In genomic region chr6:119241124-119241491, GRCh38 we compare ENCODE assay signal across 12 cellular contexts.
A peak's percentile ranks its signal among the peaks of the same experiment; 100 is the strongest.
DNase-seq lines count a peak whose midpoint lies in the region; ATAC-seq and TF ChIP-seq lines count a peak whose summit lies in the region.
"Had no signal": no experiment of that assay in that cellular context is flagged by ENCODE, and none has a peak within 500 bp of the region (broad histone marks: within the 10 kb centered on the region; RNA-seq: fewer than 3 reads in every experiment).

No MANE protein-coding gene starts in this region.

- H3K9me3 ChIP-seq in HEK293 (ENCODE audit: control insufficient read depth, insufficient read depth, low read depth, low read length), result no peaks in the 10 kb centered on the region
- no peaks in the 10 kb centered on the region for H3K9me3 ChIP-seq in left lung
- H3K9me3 ChIP-seq: prostate gland, upper lobe of left lung had no signal

- POLR2A ChIA-PET in HEK293 (lab: Yijun Ruan, JAX), result interaction anchor here (0.6 to 0.7 kb wide), 2 partner anchors 72 to 222 kb away, joined by 3 to 6 read pairs; no protein-coding TSS in a partner anchor

- no peaks in the 10 kb centered on the region for H3K36me3 Mint-ChIP-seq in Calu3 (ENCODE audit: insufficient read depth, unreplicated experiment)

- H3K4me1 ChIP-seq in HEK293 (ENCODE audit: control insufficient read depth, insufficient read depth, low read length) (peaks cover 4% of the 10 kb centered on the region), left lung (peaks cover 0 to 11% of the 10 kb centered on the region in 2 donors)

- H3K4me1 Mint-ChIP-seq in Calu3 (ENCODE audit: low read depth, unreplicated experiment), result no peaks in the 10 kb centered on the region

- no peaks in the 10 kb centered on the region for H3K9me3 Mint-ChIP-seq in Calu3 (ENCODE audit: low read depth, unreplicated experiment)

- ATAC-seq in left lung (peak; percentile 77), HG03097 (IDR thresholded peaks at IDR 0.05; ENCODE audit: low FRiP score, unreplicated experiment) (no peak)

- peak; percentile 11 for DNase-seq in ELF-1 (ENCODE audit: low read depth, low spot score)
- DNase-seq in NCI-H774 (lab: John Stamatoyannopoulos, UW), result peak; percentile 47
- no peak for DNase-seq in left lung
- DNase-seq in Calu3, result no peak
- DNase-seq in effector CD4-positive, alpha-beta T cell, result no peak
- no peak for DNase-seq in T1000 (lab: John Stamatoyannopoulos, UW)
- DNase-seq: cerebellar nuclear complex, DND-41, upper lobe of left lung had no signal

- H3K36me3 ChIP-seq in HEK293 (ENCODE audit: control insufficient read depth in 2 of 2, insufficient read depth in 1 of 2, low read length in 2 of 2) (peaks cover 0 to under 1% of the 10 kb centered on the region in 2 experiments; a peak in 1 of 3 replicates), left lung (peaks cover 0 to 9% of the 10 kb centered on the region in 2 donors)
- H3K36me3 ChIP-seq: prostate gland, upper lobe of left lung had no signal

- H3K27me3 ChIP-seq in left lung, result no peaks in the 10 kb centered on the region
- H3K27me3 ChIP-seq: upper lobe of left lung had no signal

- intact Hi-C loops in left lung (cut with DNase I) (no loop called here), Calu3 (cut with micrococcal nuclease; ENCODE audit: unreplicated experiment) (no loop called here)

- H3K27me3 Mint-ChIP-seq in Calu3 (ENCODE audit: unreplicated experiment), result no peaks in the 10 kb centered on the region

- no peak overlapping the region for H3K27ac ChIP-seq in HEK293 (ENCODE audit: extremely low read depth, low read depth, low read length)
- H3K27ac ChIP-seq in left lung, result peak overlapping the region; percentile 46 to 50
- H3K27ac ChIP-seq: prostate gland had no signal

- TF ChIP-seq CTCF in HEK293 (tag by site-specific recombination; IDR thresholded peaks at IDR 0.05) (no peak), left lung (IDR thresholded peaks at IDR 0.05) (no peak), Calu3 (IDR thresholded peaks at IDR 0.05; ENCODE audit: unreplicated experiment) (no peak)

- CTCF ChIA-PET in HEK293 (lab: Yijun Ruan, JAX), result interaction anchor here (0.6 to 0.7 kb wide), 2 partner anchors 43 to 60 kb away, joined by 3 read pairs; no protein-coding TSS in a partner anchor
- CTCF ChIA-PET in Calu3 (lab: Charles Lee), result no interaction called here

- no peak overlapping the region for H3K27ac Mint-ChIP-seq in Calu3 (ENCODE audit: unreplicated experiment)

- H3K4me3 ChIP-seq in HEK293 (ENCODE audit: low read depth, low read length), result no peak overlapping the region
- H3K4me3 ChIP-seq in left lung, result no peak overlapping the region
- H3K4me3 ChIP-seq: prostate gland, upper lobe of left lung had no signal

- no TSS peak for BruUV-seq in Calu3 (replicated peaks; lab: Mats Ljungman, UMichigan)

- H3K4me3 Mint-ChIP-seq in Calu3 (ENCODE audit: low read depth, unreplicated experiment), result no peak overlapping the region

TF ChIP-seq in HEK293, 187 proteins besides CTCF, POLR2A, EP300 and RAD21:
- 0 out of 2 replicates have a peak, but pooled peaks have one; percentile 35 for TF ChIP-seq SP7 (tag by site-specific recombination; IDR thresholded peaks at IDR 0.05)
- no peak for TF ChIP-seq ZNF341 (tag by site-specific recombination; IDR thresholded peaks at IDR 0.05; ENCODE audit: low read depth)
- TF ChIP-seq ZNF639 (tag by site-specific recombination; IDR thresholded peaks at IDR 0.05), result no peak
- TF ChIP-seq ZNF24 (tag by site-specific recombination; IDR thresholded peaks at IDR 0.05), result no peak
- TF ChIP-seq ZNF571 (tag by site-specific recombination; IDR thresholded peaks at IDR 0.05), result no peak
- TF ChIP-seq, protein P1, sequence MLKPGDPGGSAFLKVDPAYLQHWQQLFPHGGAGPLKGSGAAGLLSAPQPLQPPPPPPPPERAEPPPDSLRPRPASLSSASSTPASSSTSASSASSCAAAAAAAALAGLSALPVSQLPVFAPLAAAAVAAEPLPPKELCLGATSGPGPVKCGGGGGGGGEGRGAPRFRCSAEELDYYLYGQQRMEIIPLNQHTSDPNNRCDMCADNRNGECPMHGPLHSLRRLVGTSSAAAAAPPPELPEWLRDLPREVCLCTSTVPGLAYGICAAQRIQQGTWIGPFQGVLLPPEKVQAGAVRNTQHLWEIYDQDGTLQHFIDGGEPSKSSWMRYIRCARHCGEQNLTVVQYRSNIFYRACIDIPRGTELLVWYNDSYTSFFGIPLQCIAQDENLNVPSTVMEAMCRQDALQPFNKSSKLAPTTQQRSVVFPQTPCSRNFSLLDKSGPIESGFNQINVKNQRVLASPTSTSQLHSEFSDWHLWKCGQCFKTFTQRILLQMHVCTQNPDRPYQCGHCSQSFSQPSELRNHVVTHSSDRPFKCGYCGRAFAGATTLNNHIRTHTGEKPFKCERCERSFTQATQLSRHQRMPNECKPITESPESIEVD (tag by site-specific recombination; IDR thresholded peaks at IDR 0.05), result peak; percentile 74
- peak; percentile 17; the same call in 1 of the 2 replicates for TF ChIP-seq MZF1 (tag by site-specific recombination; IDR thresholded peaks at IDR 0.05; ENCODE audit: borderline replicate concordance)
- 0 out of 2 replicates have a peak, but pooled peaks have one; percentile 42 for TF ChIP-seq ZBTB6 (tag by site-specific recombination; IDR thresholded peaks at IDR 0.05)
- TF ChIP-seq SCRT1 (tag by site-specific recombination; IDR thresholded peaks at IDR 0.05; ENCODE audit: borderline replicate concordance), result no peak
- TF ChIP-seq OSR2 (tag by site-specific recombination; IDR thresholded peaks at IDR 0.05), result peak; percentile 76
- TF ChIP-seq ZNF626 (tag by site-specific recombination; IDR thresholded peaks at IDR 0.05), result no peak
- peak; percentile 64 for TF ChIP-seq FEZF1 (tag by site-specific recombination; IDR thresholded peaks at IDR 0.05)
- TF ChIP-seq ZNF521 (tag by site-specific recombination; IDR thresholded peaks at IDR 0.05), result no peak
- TF ChIP-seq TRIM28 (IDR thresholded peaks at IDR 0.05; ENCODE audit: borderline replicate concordance, low read length), result 0 out of 2 replicates have a peak, but pooled peaks have one; percentile 57
- TF ChIP-seq ZNF558 (tag by site-specific recombination; IDR thresholded peaks at IDR 0.05), result 0 out of 2 replicates have a peak, but pooled peaks have one; percentile 20
- peak; percentile 33; the same call in 1 of the 2 replicates for TF ChIP-seq ZNF660 (tag by site-specific recombination; IDR thresholded peaks at IDR 0.05)

Comparison
In these comparisons a context has a peak if more than half of its experiments do, and no peak if none do; other contexts are left out.
1. DNase-seq: peak in ELF-1 (single experiment) and NCI-H774 (single experiment); none in left lung (0 of 2), Calu3 (single experiment), effector CD4-positive, alpha-beta T cell (single experiment) and T1000 (single experiment).